20 cellular contexts compared by ENCODE assay signal in genomic region chr1:169959696-169960095, GRCh38.
DNase-seq lines count a peak whose midpoint lies in the region; ATAC-seq, FAIRE-seq and TF ChIP-seq lines count a peak whose summit lies in the region.
"Had no signal": no experiment of that assay in that cellular context is flagged by ENCODE, and none has a peak within 500 bp of the region (broad histone marks: within the 10 kb centered on the region; RNA-seq: fewer than 3 reads in every experiment).

No MANE protein-coding gene starts in this region.

- no peak overlapping the region for H3K27ac ChIP-seq in small intestine (ENCODE audit: low read depth in 1 of 2, low read length in 1 of 2)
- H3K27ac ChIP-seq: BLaER1 treated with 17β-estradiol and CSF1 and Interleukin-3, amounts not matched to agents 10 nM and 100 nM had no signal

- peak; percentile 59 for FAIRE-seq in small intestine (lab: Jason Lieb, UNC)
- FAIRE-seq: GM12892, GM19239 had no signal

- TF ChIP-seq CTCF in AG10803 (conservative IDR thresholded peaks at IDR 0.05; ENCODE audit: low read length), result no peak

- ATAC-seq in GM19467 (IDR thresholded peaks at IDR 0.05; ENCODE audit: unreplicated experiment), result no peak
- ATAC-seq: GM23338, HCT116 had no signal

- no peak overlapping the region for H3K9ac ChIP-seq in adipocyte (ENCODE audit: low read length)
- H3K9ac ChIP-seq: BLaER1 treated with 17β-estradiol and CSF1 and Interleukin-3, amounts not matched to agents 10 nM and 100 nM had no signal

- no peaks in the 10 kb centered on the region for H3K36me3 ChIP-seq in adipocyte (ENCODE audit: control insufficient read depth, insufficient read depth, low read length, severe bottlenecking)
- H3K36me3 ChIP-seq in small intestine (ENCODE audit: control insufficient read depth in 2 of 2, insufficient read depth in 2 of 2, low read length in 2 of 2), result peaks cover 0 to 3% of the 10 kb centered on the region in 2 donors
- H3K36me3 ChIP-seq: BE2C; BLaER1 treated with 17β-estradiol and CSF1 and Interleukin-3, amounts not matched to agents 10 nM and 100 nM had no signal

- H3K4me1 ChIP-seq in adipocyte (ENCODE audit: control insufficient read depth, insufficient read depth, low read length) (no peaks in the 10 kb centered on the region), small intestine (ENCODE audit: control insufficient read depth in 2 of 2, insufficient read depth in 1 of 2, low read depth in 1 of 2, low read length in 1 of 2) (no peaks in the 10 kb centered on the region)
- H3K4me1 ChIP-seq: BE2C; BLaER1 treated with 17β-estradiol and CSF1 and Interleukin-3, amounts not matched to agents 10 nM and 100 nM had no signal

- DNase-seq in AG10803 (ENCODE audit: low read depth) (peak; percentile 3), adipocyte (ENCODE audit: low read depth) (peak; percentile 47), fibroblast of gingiva (ENCODE audit: low read depth) (peak; percentile 24), small intestine (no peak), NCI-H774 (lab: John Stamatoyannopoulos, UW) (no peak), mucosa of gallbladder (ENCODE audit: low spot score) (no peak)
- DNase-seq: AML-193; BE2C; CD4-positive, alpha-beta T cell; CD8-positive, alpha-beta memory T cell; DMS79; EL; GF-D8; H9 had no signal

- H3K9me3 ChIP-seq in adipocyte (ENCODE audit: control insufficient read depth, low read length) (no peaks in the 10 kb centered on the region), small intestine (ENCODE audit: control insufficient read depth, low read depth) (no peaks in the 10 kb centered on the region)
- H3K9me3 ChIP-seq: BE2C; BLaER1 treated with 17β-estradiol and CSF1 and Interleukin-3, amounts not matched to agents 10 nM and 100 nM had no signal

- H3K27me3 ChIP-seq in adipocyte (replicated peaks; ENCODE audit: control insufficient read depth, insufficient read depth, low read length) (no peaks in the 10 kb centered on the region), small intestine (ENCODE audit: control insufficient read depth in 2 of 2, insufficient read depth in 2 of 2, low read length in 2 of 2) (no peaks in the 10 kb centered on the region)
- H3K27me3 ChIP-seq: BE2C; BLaER1 treated with 17β-estradiol and CSF1 and Interleukin-3, amounts not matched to agents 10 nM and 100 nM had no signal

- H3K4me3 ChIP-seq in AG10803 (ENCODE audit: low read length) (no peak overlapping the region), adipocyte (ENCODE audit: low read length) (no peak overlapping the region), small intestine (ENCODE audit: low read depth in 1 of 2, low read length in 2 of 2) (no peak overlapping the region)
- H3K4me3 ChIP-seq: BLaER1 treated with 17β-estradiol and CSF1 and Interleukin-3, amounts not matched to agents 10 nM and 100 nM; GM23338 had no signal

Comparison
In these comparisons a context has a peak if more than half of its experiments do, and no peak if none do; other contexts are left out.
1. DNase-seq: peak in AG10803 (single experiment), adipocyte (single experiment) and fibroblast of gingiva (single experiment); none in small intestine (single experiment), NCI-H774 (single experiment) and mucosa of gallbladder (single experiment).